In genomic region chr11:29173660-29174062, GRCh38 we compare ENCODE assay signal across 1 cellular context.
TF ChIP-seq lines count a peak whose summit lies in the region.

No MANE protein-coding gene starts in this region.

TF ChIP-seq in IMR-90, 13 proteins besides CTCF, POLR2A, EP300 and RAD21:
- no peak for TF ChIP-seq SMC3 (IDR thresholded peaks at IDR 0.05; ENCODE audit: low read depth, low read length)
- no peak for TF ChIP-seq NFE2L2 (IDR thresholded peaks at IDR 0.05; ENCODE audit: low read depth, low read length)
- TF ChIP-seq CEBPB (IDR thresholded peaks at IDR 0.05; ENCODE audit: low read depth, low read length) = peak; percentile 43; the same call in 1 of the 2 replicates
- peak; percentile 46; the same call in 1 of the 2 replicates for TF ChIP-seq USF2 (IDR thresholded peaks at IDR 0.05; ENCODE audit: low read depth, low read length)
- peak; percentile 59; the same call in 1 of the 2 replicates for TF ChIP-seq MAFK (IDR thresholded peaks at IDR 0.05; ENCODE audit: low read depth, low read length)
- TF ChIP-seq RCOR1 (IDR thresholded peaks at IDR 0.05; ENCODE audit: insufficient replicate concordance, low read length) = peak; percentile 51
- no peak for TF ChIP-seq RFX5 (IDR thresholded peaks at IDR 0.05; ENCODE audit: low read depth, low read length)
- TF ChIP-seq FOS (IDR thresholded peaks at IDR 0.05; ENCODE audit: low read depth, low read length) = peak; percentile 73
- peak; percentile 55; the same call in 1 of the 2 replicates for TF ChIP-seq BHLHE40 (IDR thresholded peaks at IDR 0.05; ENCODE audit: low read depth, low read length)
- TF ChIP-seq MXI1 (IDR thresholded peaks at IDR 0.05; ENCODE audit: borderline replicate concordance, low read depth, low read length) = no peak
